Comparison of ENCODE assay signal across 10 cellular contexts in the genomic region with DNA sequence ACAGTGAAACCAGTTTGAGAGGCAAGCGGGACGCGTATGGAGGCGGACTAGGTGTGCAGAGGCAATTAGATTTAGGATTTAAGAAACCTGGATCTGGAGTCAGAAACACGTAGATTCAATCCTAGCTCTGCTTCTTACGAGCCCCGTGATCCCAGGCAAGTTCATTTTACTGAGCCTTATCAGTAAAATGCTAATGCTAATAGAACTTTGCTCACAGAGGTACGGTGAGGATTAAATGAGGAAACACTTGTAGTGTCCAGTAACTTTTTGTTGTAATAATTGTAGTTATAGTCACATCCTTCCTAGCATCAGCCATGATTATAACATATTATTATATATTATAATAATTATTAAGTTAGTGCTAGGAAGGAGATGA. TPM values are rescaled to one million over a fixed set of nuclear protein-coding genes. Genes with fewer than 3 reads are reported as not detected.
DNase-seq lines count a peak whose midpoint lies in the region; ATAC-seq, FAIRE-seq and TF ChIP-seq lines count a peak whose summit lies in the region.
"Had no signal": no experiment of that assay in that cellular context is flagged by ENCODE, and none has a peak within 500 bp of the region (broad histone marks: within the 10 kb centered on the region; RNA-seq: fewer than 3 reads in every experiment).

No MANE protein-coding gene starts in this region.

- H3K9me3 ChIP-seq in astrocyte (ENCODE audit: insufficient read depth, low read depth, low read length) (no peaks in the 10 kb centered on the region), iPS DF 6.9 (ENCODE audit: control insufficient read depth, insufficient read depth, low read length) (no peaks in the 10 kb centered on the region), PC-9 (ENCODE audit: insufficient read depth, low read depth) (no peaks in the 10 kb centered on the region)

- H3K4me3 ChIP-seq in H7 (ENCODE audit: insufficient read depth, low read depth, low read length) (peak overlapping the region; percentile 50), astrocyte (ENCODE audit: insufficient read depth, low read depth, low read length) (peak overlapping the region; percentile 63), iPS DF 6.9 (ENCODE audit: low read length) (peak overlapping the region; percentile 33; the same call in 1 of the 2 replicates), retinal pigment epithelial cell (ENCODE audit: low read length) (peak overlapping the region; percentile 73), PC-9 (no peak overlapping the region)

- peaks cover 37% of the 10 kb centered on the region for H3K27me3 Mint-ChIP-seq in astrocyte (ENCODE audit: low read depth, unreplicated experiment)

- H3K4me1 ChIP-seq in astrocyte (ENCODE audit: insufficient read depth, low read length) (peaks cover 9% of the 10 kb centered on the region), iPS DF 6.9 (ENCODE audit: control insufficient read depth, insufficient read depth, low read length) (peaks cover 4% of the 10 kb centered on the region), PC-9 (replicated peaks; ENCODE audit: insufficient read depth) (no peaks in the 10 kb centered on the region)

- H3K4me3 Mint-ChIP-seq in astrocyte (ENCODE audit: unreplicated experiment), result peak overlapping the region; percentile 86

- H3K27ac ChIP-seq in astrocyte (ENCODE audit: low read depth, low read length), result no peak overlapping the region
- H3K27ac ChIP-seq in iPS DF 6.9 (ENCODE audit: low read length), result no peak overlapping the region
- H3K27ac ChIP-seq in PC-9, result no peak overlapping the region

- intact Hi-C loops in posterior vena cava (cut with DNase I), result no loop called here
- intact Hi-C loops in PC-9 (cut with micrococcal nuclease; ENCODE audit: unreplicated experiment), result no loop called here

- H3K79me2 ChIP-seq in astrocyte (ENCODE audit: insufficient read depth, low read length), result no peaks in the 10 kb centered on the region
- H3K79me2 ChIP-seq in PC-9 (ENCODE audit: low read depth), result no peaks in the 10 kb centered on the region

- H3K9ac ChIP-seq in astrocyte (ENCODE audit: low read length), result peak overlapping the region; percentile 63

- no peak for DNase-seq in H7
- peak; percentile 3 for DNase-seq in astrocyte (ENCODE audit: low read depth)
- DNase-seq in iPS DF 6.9 (ENCODE audit: low read depth, low spot score), result no peak
- no peak for DNase-seq in retinal pigment epithelial cell (ENCODE audit: low read depth)
- DNase-seq in activated T-cell treated with anti-CD3 and anti-CD28 coated beads for 4 hours, result no peak
- DNase-seq in posterior vena cava (ENCODE audit: low spot score), result no peak
- DNase-seq in PC-9, result no peak
- DNase-seq: activated naive CD4-positive, alpha-beta T cell treated with Interleukin-2 at 50 U/mL for 16 hours; stimulated activated CD4-positive, alpha-beta T cell treated with anti-CD3 and anti-CD28 coated beads, Interleukin-4, amount 100 ng/mL, for 1 hour had no signal

- no CpG with 5 or more reads among the region's 8 CpGs for WGBS in iPS DF 6.9 (ENCODE audit: insufficient coverage, insufficient read length)

- CTCF ChIA-PET in PC-9 (lab: Charles Lee), result interaction anchor here (0.6 kb wide), 1 partner anchor 135 kb away, joined by 3 read pairs; no protein-coding TSS in a partner anchor

- no peaks in the 10 kb centered on the region for H4K20me1 ChIP-seq in astrocyte (ENCODE audit: insufficient read depth, low read length)
- no peaks in the 10 kb centered on the region for H4K20me1 ChIP-seq in PC-9 (ENCODE audit: insufficient read depth)

- no peaks in the 10 kb centered on the region for H3K9me3 Mint-ChIP-seq in astrocyte (ENCODE audit: unreplicated experiment)

- H3K36me3 Mint-ChIP-seq in astrocyte (ENCODE audit: low read depth, unreplicated experiment), result peaks cover 10% of the 10 kb centered on the region

- peak overlapping the region; percentile 79 for H2AFZ ChIP-seq in astrocyte (ENCODE audit: low read depth, low read length)
- H2AFZ ChIP-seq in PC-9, result no peak overlapping the region

- TF ChIP-seq CTCF in astrocyte (IDR thresholded peaks at IDR 0.05; ENCODE audit: insufficient read depth, low read depth, low read length) (no peak), retinal pigment epithelial cell (conservative IDR thresholded peaks at IDR 0.05; ENCODE audit: low read depth, low read length) (no peak), PC-9 (conservative IDR thresholded peaks at IDR 0.05) (no peak)

- BruUV-seq in PC-9 (replicated peaks; lab: Mats Ljungman, UMichigan), result no TSS peak

- no peaks in the 10 kb centered on the region; the same call in 1 of the 2 replicates for H3K36me3 ChIP-seq in H7 (replicated peaks; ENCODE audit: control insufficient read depth, insufficient read depth, low read length)
- H3K36me3 ChIP-seq in astrocyte (ENCODE audit: insufficient read depth, low read length), result no peaks in the 10 kb centered on the region
- 0 out of 2 replicates have a peak, but pooled peaks cover 3% of the 10 kb centered on the region for H3K36me3 ChIP-seq in iPS DF 6.9 (ENCODE audit: control insufficient read depth, insufficient read depth, low read length)
- H3K36me3 ChIP-seq in PC-9 (ENCODE audit: low read depth), result no peaks in the 10 kb centered on the region

- H3K27ac Mint-ChIP-seq in astrocyte (ENCODE audit: unreplicated experiment), result no peak overlapping the region

- peaks cover 1% of the 10 kb centered on the region for H3K4me1 Mint-ChIP-seq in astrocyte (ENCODE audit: low read depth, unreplicated experiment)

- H3K9me2 ChIP-seq in PC-9 (ENCODE audit: insufficient read depth), result no peaks in the 10 kb centered on the region

- H3F3A ChIP-seq in PC-9 (ENCODE audit: insufficient read depth, low read depth), result no peaks in the 10 kb centered on the region

- H3K4me2 ChIP-seq in astrocyte (ENCODE audit: low read length) (peak overlapping the region; percentile 88), PC-9 (no peak overlapping the region)

- H3K27me3 ChIP-seq in H7 (ENCODE audit: control insufficient read depth, insufficient read depth, low read length) (peaks cover 21% of the 10 kb centered on the region), astrocyte (ENCODE audit: insufficient read depth, low read length) (peaks cover 10% of the 10 kb centered on the region), iPS DF 6.9 (ENCODE audit: control insufficient read depth, insufficient read depth, low read length) (peaks cover 7% of the 10 kb centered on the region), PC-9 (ENCODE audit: insufficient read depth, low read depth) (no peaks in the 10 kb centered on the region)

- ATAC-seq in HG03442 (IDR thresholded peaks at IDR 0.05; ENCODE audit: unreplicated experiment), result no peak

- POLR2A ChIA-PET in PC-9 (lab: Charles Lee; ENCODE audit: unreplicated experiment), result interaction anchor here (0.6 to 0.7 kb wide), 2 partner anchors 101 to 309 kb away, joined by 3 to 5 read pairs; no protein-coding TSS in a partner anchor

- FAIRE-seq in astrocyte (lab: Jason Lieb, UNC), result no peak

RNA-seq across cellular contexts. Expression of a gene that starts 21.2 kb away (rescaled TPM):
- 6.5 and 10.1 TPM in 2 replicates for total RNA-seq in H7 (2014; rRNA removed; shearing (Covaris generic))
- total RNA-seq in astrocyte (2.2 and 3.3 TPM in 2 replicates), posterior vena cava (1 to 10 TPM; 5.5 to 6.0 TPM), PC-9 (2021) (19.6 and 27.0 TPM in 2 replicates)

RNA-seq across cellular contexts. Expression of a gene that starts 23.5 kb away (rescaled TPM):
- total RNA-seq in H7 (2014; rRNA removed; shearing (Covaris generic)), result 1.9 and 3.2 TPM in 2 replicates
- total RNA-seq in astrocyte, result 9.9 and 11.3 TPM in 2 replicates
- total RNA-seq in posterior vena cava, result 10 to 100 TPM; 16.3 to 19.8 TPM
- 18.8 and 24.7 TPM in 2 replicates for total RNA-seq in PC-9 (2021)

RNA-seq across cellular contexts. Expression of a gene that starts 59.3 kb away (rescaled TPM):
- total RNA-seq in H7 (2014; rRNA removed; shearing (Covaris generic)), result 13.8 and 17.2 TPM in 2 replicates
- 12.7 and 13.5 TPM in 2 replicates for total RNA-seq in astrocyte
- total RNA-seq in posterior vena cava, result 10 to 100 TPM; 23.1 to 29.6 TPM
- 38.8 and 39.9 TPM in 2 replicates for total RNA-seq in PC-9 (2021)
